20 cellular contexts compared by ENCODE assay signal in genomic region chr2:163641986-163642385, GRCh38.
DNase-seq lines count a peak whose midpoint lies in the region; ATAC-seq, FAIRE-seq and TF ChIP-seq lines count a peak whose summit lies in the region.
"Had no signal": no experiment of that assay in that cellular context is flagged by ENCODE, and none has a peak within 500 bp of the region (broad histone marks: within the 10 kb centered on the region; RNA-seq: fewer than 3 reads in every experiment).

No MANE protein-coding gene starts in this region.

- no peaks in the 10 kb centered on the region for H3K27me3 Mint-ChIP-seq in endothelial cell (ENCODE audit: unreplicated experiment)
- H3K27me3 Mint-ChIP-seq: activated CD4-positive, alpha-beta memory T cell treated with anti-CD3 and anti-CD28 coated beads for 36 hours; type B pancreatic cell had no signal

- no peak for TF ChIP-seq EP300 in A549 (IDR thresholded peaks at IDR 0.05)

- in situ Hi-C loops in brain microvascular endothelial cell (cut with HindIII; ENCODE audit: low pct_ligation_motif_present, low sequenced_read_pairs) = no loop called here

- no peak overlapping the region for H2AFZ ChIP-seq in Karpas-422 (ENCODE audit: low read length)

- TF ChIP-seq CTCF in A549 (IDR thresholded peaks at IDR 0.05) (no peak), brain microvascular endothelial cell (IDR thresholded peaks at IDR 0.05; ENCODE audit: low read depth, low read length, missing control alignments) (no peak), foreskin fibroblast (IDR thresholded peaks at IDR 0.05; ENCODE audit: low read depth, low read length) (no peak), endothelial cell (IDR thresholded peaks at IDR 0.05; ENCODE audit: unreplicated experiment) (no peak)

- no peaks in the 10 kb centered on the region for H3K79me2 ChIP-seq in Karpas-422 (ENCODE audit: low read length)

- no peaks in the 10 kb centered on the region for H3K9me2 ChIP-seq in Karpas-422 (replicated peaks; ENCODE audit: insufficient read depth, low read length)

- H3K27me3 ChIP-seq in Karpas-422 (ENCODE audit: low read length) (no peaks in the 10 kb centered on the region), brain microvascular endothelial cell (replicated peaks) (no peaks in the 10 kb centered on the region)
- H3K27me3 ChIP-seq: BLaER1, breast epithelium had no signal

- H3K4me3 ChIP-seq in A549 = no peak overlapping the region
- no peak overlapping the region for H3K4me3 ChIP-seq in Karpas-422 (ENCODE audit: low read length)
- no peak overlapping the region for H3K4me3 ChIP-seq in brain microvascular endothelial cell (ENCODE audit: low read depth, low read length)
- H3K4me3 ChIP-seq in foreskin fibroblast (ENCODE audit: low read depth in 1 of 2, low read length in 2 of 2) = no peak overlapping the region
- H3K4me3 ChIP-seq: BLaER1, breast epithelium had no signal

- no peak for FAIRE-seq in A549 (lab: Jason Lieb, UNC)

- peaks cover 4% of the 10 kb centered on the region for H3K4me1 Mint-ChIP-seq in endothelial cell (ENCODE audit: unreplicated experiment)

- no peak for TF ChIP-seq POLR2A in A549 (IDR thresholded peaks at IDR 0.05; ENCODE audit: low read length)

- POLR2A ChIA-PET in A549 (lab: Yijun Ruan, JAX) = no interaction called here

- intact Hi-C loops in posterior vena cava (cut with DNase I) = no loop called here

- H3K27ac Mint-ChIP-seq in endothelial cell (ENCODE audit: unreplicated experiment) = no peak overlapping the region
- H3K27ac Mint-ChIP-seq: activated CD4-positive, alpha-beta memory T cell treated with anti-CD3 and anti-CD28 coated beads for 36 hours; type B pancreatic cell had no signal

- H3K9ac ChIP-seq in Karpas-422 (ENCODE audit: low read length) = no peak overlapping the region
- H3K9ac ChIP-seq: BLaER1 had no signal

- H3K9me3 Mint-ChIP-seq in endothelial cell (ENCODE audit: unreplicated experiment) = no peaks in the 10 kb centered on the region
- H3K9me3 Mint-ChIP-seq: type B pancreatic cell had no signal

- TF ChIP-seq RAD21 in A549 (conservative IDR thresholded peaks at IDR 0.05 in 1 of 2, IDR thresholded peaks at IDR 0.05 in 1 of 2) = no peak

- ATAC-seq in A549 (no peak), GM19395 (IDR thresholded peaks at IDR 0.05; ENCODE audit: unreplicated experiment) (no peak)

- H3K4me3 Mint-ChIP-seq in endothelial cell (ENCODE audit: unreplicated experiment) = no peak overlapping the region
- H3K4me3 Mint-ChIP-seq: activated CD4-positive, alpha-beta memory T cell treated with anti-CD3 and anti-CD28 coated beads for 36 hours; type B pancreatic cell had no signal

- 0 out of 6 replicates have a peak overlapping the region, but pooled peaks of 1 of the 2 experiments have one; percentile 29 for H3K27ac ChIP-seq in A549
- H3K27ac ChIP-seq in Karpas-422 (ENCODE audit: low read length) = no peak overlapping the region
- no peak overlapping the region for H3K27ac ChIP-seq in brain microvascular endothelial cell
- H3K27ac ChIP-seq: BLaER1, breast epithelium had no signal

- H3K4me2 ChIP-seq in A549 (no peak overlapping the region), Karpas-422 (ENCODE audit: low read depth, low read length, poor library complexity, severe bottlenecking) (no peak overlapping the region)
- H3K4me2 ChIP-seq: BLaER1 had no signal

- DNase-seq in A549 (ENCODE audit: low read depth in 1 of 2, low spot score in 1 of 2) (no peak), Karpas-422 (peak; percentile 26), brain microvascular endothelial cell (peak; percentile 41), foreskin fibroblast (peak; percentile 28 to 42), posterior vena cava (ENCODE audit: low spot score) (no peak), endothelial cell (ENCODE audit: low spot score) (no peak), NCI-H1092 treated with DMSO at 0.1 percent for 48 hours (lab: John Stamatoyannopoulos, UW) (no peak)
- DNase-seq: activated CD4-positive, alpha-beta memory T cell treated with anti-CD3 and anti-CD28 coated beads for 36 hours; activated CD4-positive, CD25-positive, alpha-beta regulatory T cell; activated effector memory CD4-positive, alpha-beta T cell treated with Interleukin-2 at 50 U/mL for 16 hours; Calu3; EL; NCI-H1436; NCI-H510A; stimulated activated CD4-positive, alpha-beta T cell treated with anti-CD3 and anti-CD28 coated beads, Interleukin-12 subunit alpha, Interleukin-12 subunit beta, amount 100 ng/mL, for 4 hours; T-helper 9 cell had no signal

- CTCF ChIA-PET in A549 (lab: Yijun Ruan, JAX) = no interaction called here

- H3K4me1 ChIP-seq in A549 (no peaks in the 10 kb centered on the region), Karpas-422 (ENCODE audit: low read length) (no peaks in the 10 kb centered on the region)
- H3K4me1 ChIP-seq: BLaER1, breast epithelium had no signal

- H3K9me3 ChIP-seq in A549 = no peaks in the 10 kb centered on the region
- H3K9me3 ChIP-seq in Karpas-422 (ENCODE audit: low read length) = no peaks in the 10 kb centered on the region
- H3K9me3 ChIP-seq: BLaER1, breast epithelium had no signal

- no peaks in the 10 kb centered on the region for H4K20me1 ChIP-seq in Karpas-422 (ENCODE audit: insufficient read depth, low read depth, low read length)
- H4K20me1 ChIP-seq: BLaER1 had no signal

- no peaks in the 10 kb centered on the region for H3K36me3 Mint-ChIP-seq in endothelial cell (ENCODE audit: low read depth, unreplicated experiment)
- H3K36me3 Mint-ChIP-seq: activated CD4-positive, alpha-beta memory T cell treated with anti-CD3 and anti-CD28 coated beads for 36 hours; type B pancreatic cell had no signal

- no peaks in the 10 kb centered on the region for H3K36me3 ChIP-seq in Karpas-422 (ENCODE audit: insufficient read depth, low read length)
- H3K36me3 ChIP-seq in brain microvascular endothelial cell (replicated peaks) = no peaks in the 10 kb centered on the region
- H3K36me3 ChIP-seq: BLaER1, breast epithelium had no signal

- WGBS in A549 (ENCODE audit: missing lambda C conversion rate) = 89% methylated on average over 1 of the region's 1 CpG

TF ChIP-seq in A549, 52 proteins besides CTCF, POLR2A, EP300 and RAD21:
- no peak for TF ChIP-seq CHD4 (IDR thresholded peaks at IDR 0.05; ENCODE audit: borderline replicate concordance)
- TF ChIP-seq MAFK (IDR thresholded peaks at IDR 0.05; ENCODE audit: partially characterized antibody) = peak; percentile 24

Comparison
In these comparisons a context has a peak if more than half of its experiments do, and no peak if none do; other contexts are left out.
1. DNase-seq: peak in Karpas-422 (single experiment), brain microvascular endothelial cell (single experiment) and foreskin fibroblast (2 of 2); none in A549 (0 of 2), posterior vena cava (single experiment), endothelial cell (single experiment) and NCI-H1092 treated with DMSO at 0.1 percent for 48 hours (single experiment).